ENCODE assay signal across 27 cellular contexts in the genomic region with DNA sequence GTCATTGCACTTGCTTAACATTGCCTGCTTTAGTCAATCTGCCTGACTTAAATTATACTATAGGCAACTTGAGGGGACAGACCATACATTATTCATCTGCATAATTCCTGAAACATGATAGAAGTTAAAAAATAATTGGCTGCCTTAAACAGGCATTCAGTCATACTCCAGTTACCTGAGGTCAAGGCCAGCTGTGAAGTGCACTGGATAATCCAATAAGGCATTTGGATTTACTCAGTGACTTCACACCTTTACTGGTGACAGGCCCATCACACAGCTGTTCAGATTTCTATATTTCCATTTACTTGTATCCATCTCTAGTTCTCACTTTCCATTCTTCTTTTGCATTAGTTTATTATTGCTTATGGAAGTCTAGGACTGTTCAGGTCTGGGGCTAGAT.
"Had no signal": no experiment of that assay in that cellular context is flagged by ENCODE, and none has a peak within 500 bp of the region (broad histone marks: within the 10 kb centered on the region; RNA-seq: fewer than 3 reads in every experiment).

No MANE protein-coding gene starts in this region.

- ATAC-seq: activated CD4-positive, alpha-beta T cell treated with anti-CD3 and anti-CD28 coated beads for 36 hours; activated CD8-positive, alpha-beta memory T cell treated with anti-CD3 and anti-CD28 coated beads, Interleukin-2, amount 10 ng/mL, durations not matched to agents 7 days and 5 days; activated CD8-positive, alpha-beta T cell treated with anti-CD3 and anti-CD28 coated beads, Interleukin-2, amount 10 ng/mL, durations not matched to agents 7 days and 5 days; activated naive CD8-positive, alpha-beta T cell treated with anti-CD3 and anti-CD28 coated beads, Interleukin-2, amount 50 U/mL, for 24 hours; gastrocnemius medialis had no signal

- H3K9me3 ChIP-seq: ascending aorta, esophagus muscularis mucosa, gastrocnemius medialis, heart left ventricle had no signal

- H3K27me3 ChIP-seq: ascending aorta, brain microvascular endothelial cell, dorsolateral prefrontal cortex, esophagus muscularis mucosa, foreskin keratinocyte, gastrocnemius medialis, heart left ventricle had no signal

- H3K27ac ChIP-seq: ascending aorta, brain microvascular endothelial cell, coronary artery, dorsolateral prefrontal cortex, esophagus muscularis mucosa, foreskin keratinocyte, gastrocnemius medialis, heart left ventricle had no signal

- DNase-seq: activated CD4-positive, alpha-beta memory T cell treated with anti-CD3 and anti-CD28 coated beads for 36 hours; activated CD4-positive, alpha-beta T cell treated with anti-CD3 and anti-CD28 coated beads for 36 hours; activated CD4-positive, alpha-beta T cell treated with anti-CD3 and anti-CD28 coated beads, Interleukin-2, amount 10 ng/mL, durations not matched to agents 24 days and 14 days; activated CD4-positive, CD25-positive, alpha-beta regulatory T cell; activated CD4-positive, CD25-positive, alpha-beta regulatory T cell treated with anti-CD3 and anti-CD28 coated beads, Interleukin-2, amount 50 U/mL, for 72 hours; activated CD8-positive, alpha-beta memory T cell treated with anti-CD3 and anti-CD28 coated beads, Interleukin-2, amount 10 ng/mL, durations not matched to agents 7 days and 5 days; activated CD8-positive, alpha-beta memory T cell treated with anti-CD3 and anti-CD28 coated beads, Interleukin-2, amount 50 U/mL, for 4 hours; activated CD8-positive, alpha-beta T cell treated with anti-CD3 and anti-CD28 coated beads, Interleukin-2, amount 10 ng/mL, durations not matched to agents 7 days and 5 days; activated effector memory CD4-positive, alpha-beta T cell treated with anti-CD3 and anti-CD28 coated beads, Interleukin-2, amount 50 U/mL, for 16 hours; activated naive CD4-positive, alpha-beta T cell treated with anti-CD3 and anti-CD28 coated beads for 36 hours; activated naive CD8-positive, alpha-beta T cell treated with anti-CD3 and anti-CD28 coated beads for 36 hours; activated naive CD8-positive, alpha-beta T cell treated with anti-CD3 and anti-CD28 coated beads, Interleukin-2, amount 50 U/mL, for 24 hours; activated T-cell treated with anti-CD3 and anti-CD28 coated beads, Interleukin-2, amount 50 U/mL, for 1 hour; activated T-cell treated with anti-CD3 and anti-CD28 coated beads, Interleukin-2, amount 50 U/mL, for 48 hours; brain microvascular endothelial cell; effector memory CD4-positive, alpha-beta T cell; endodermal cell; foreskin keratinocyte; gastrocnemius medialis; glutamatergic neuron; heart left ventricle; T-helper 2 cell had no signal

- H3K4me3 ChIP-seq: ascending aorta, coronary artery, dorsolateral prefrontal cortex, esophagus muscularis mucosa, gastrocnemius medialis, heart left ventricle had no signal

- FAIRE-seq: bronchial epithelial cell had no signal

- H3K4me1 ChIP-seq: ascending aorta, foreskin keratinocyte, gastrocnemius medialis had no signal

- H3K36me3 ChIP-seq: ascending aorta, brain microvascular endothelial cell, esophagus muscularis mucosa, gastrocnemius medialis, heart left ventricle had no signal
